In genomic region chrX:44306336-44306735, GRCh38 we compare ENCODE assay signal across 15 cellular contexts. TPM values are rescaled to one million over a fixed set of nuclear protein-coding genes. Genes with fewer than 3 reads are reported as not detected.
DNase-seq lines count a peak whose midpoint lies in the region; ATAC-seq, FAIRE-seq and TF ChIP-seq lines count a peak whose summit lies in the region.
"Had no signal": no experiment of that assay in that cellular context is flagged by ENCODE, and none has a peak within 500 bp of the region (broad histone marks: within the 10 kb centered on the region; RNA-seq: fewer than 3 reads in every experiment).

No MANE protein-coding gene starts in this region.

- H3K4me1 ChIP-seq in MM.1S (ENCODE audit: low read length) (no peaks in the 10 kb centered on the region), upper lobe of right lung (no peaks in the 10 kb centered on the region)
- H3K4me1 ChIP-seq in naive thymus-derived CD4-positive, alpha-beta T cell (ENCODE audit: control insufficient read depth in 2 of 2, insufficient read depth in 2 of 2, low read length in 2 of 2), result no peaks in the 10 kb centered on the region
- H3K4me1 ChIP-seq: SJSA1 had no signal

- intact Hi-C loops in naive thymus-derived CD4-positive, alpha-beta T cell (cut with micrococcal nuclease), result loop anchor here in 1 of 2 donors (5.0 to 10.0 kb wide), 2 partner anchors 36 to 192 kb away; partner anchors contain the start of gene EFHC2
- intact Hi-C loops in upper lobe of right lung (cut with DNase I), result no loop called here

- H3K4me1 Mint-ChIP-seq in naive thymus-derived CD4-positive, alpha-beta T cell, result peaks cover 0 to 7% (median under 1%) of the 10 kb centered on the region in 7 donors

- no peak overlapping the region for H3K27ac ChIP-seq in MM.1S (ENCODE audit: low read length)
- no peak overlapping the region for H3K27ac ChIP-seq in naive thymus-derived CD4-positive, alpha-beta T cell (ENCODE audit: low read depth, low read length)
- H3K27ac ChIP-seq in upper lobe of right lung, result no peak overlapping the region
- H3K27ac ChIP-seq: SJSA1, VCaP had no signal

- H3K27me3 Mint-ChIP-seq in naive thymus-derived CD4-positive, alpha-beta T cell, result no peaks in the 10 kb centered on the region
- H3K27me3 Mint-ChIP-seq: CD4-positive, alpha-beta memory T cell had no signal

- H3K27ac Mint-ChIP-seq in naive thymus-derived CD4-positive, alpha-beta T cell, result peak overlapping the region in 1 of 9 donors; percentile 62

- POLR2A ChIA-PET in HEK293T (lab: Yijun Ruan, JAX), result no interaction called here
- POLR2A ChIA-PET in naive thymus-derived CD4-positive, alpha-beta T cell (lab: Charles Lee), result no interaction called here

- H3K9me3 Mint-ChIP-seq in naive thymus-derived CD4-positive, alpha-beta T cell, result no peaks in the 10 kb centered on the region
- H3K9me3 Mint-ChIP-seq: CD4-positive, alpha-beta memory T cell had no signal

- DNase-seq in HEK293T (ENCODE audit: extremely low spot score) (peak; percentile 38), NCI-H2196 treated with DMSO at 0.1 percent for 48 hours (lab: John Stamatoyannopoulos, UW; ENCODE audit: unreplicated experiment) (peak; percentile 4), bronchial epithelial cell (ENCODE audit: low read depth) (peak; percentile 76), retinal pigment epithelial cell (ENCODE audit: low read depth) (peak; percentile 23), MM.1S (no peak), upper lobe of right lung (no peak)
- DNase-seq in activated CD4-positive, alpha-beta T cell treated with anti-CD3 and anti-CD28 coated beads, Interleukin-2, amount 50 U/mL, for 4 hours, result no peak
- no peak for DNase-seq in naive thymus-derived CD4-positive, alpha-beta T cell
- DNase-seq: aorta; CD4-positive, alpha-beta memory T cell; NCI-H2029 treated with DMSO at 0.1 percent for 48 hours; stimulated activated CD4-positive, alpha-beta T cell treated with anti-CD3 and anti-CD28 coated beads, Interleukin-2, amount 100 ng/mL, for 24 hours; stimulated activated naive CD4-positive, alpha-beta T cell had no signal

- H3K36me3 ChIP-seq in bronchial epithelial cell (ENCODE audit: control insufficient read depth, insufficient read depth, low read length), result no peaks in the 10 kb centered on the region
- no peaks in the 10 kb centered on the region for H3K36me3 ChIP-seq in MM.1S (replicated peaks; ENCODE audit: insufficient read depth, low read length)
- H3K36me3 ChIP-seq in naive thymus-derived CD4-positive, alpha-beta T cell (ENCODE audit: control insufficient read depth in 2 of 3, insufficient read depth in 3 of 3, low read length in 3 of 3), result no peaks in the 10 kb centered on the region
- no peaks in the 10 kb centered on the region for H3K36me3 ChIP-seq in upper lobe of right lung
- H3K36me3 ChIP-seq: SJSA1 had no signal

- H3K4me3 ChIP-seq in bronchial epithelial cell (ENCODE audit: low read depth, low read length), result no peak overlapping the region
- no peak overlapping the region for H3K4me3 ChIP-seq in retinal pigment epithelial cell (ENCODE audit: low read length)
- no peak overlapping the region for H3K4me3 ChIP-seq in MM.1S (ENCODE audit: low read length)
- no peak overlapping the region for H3K4me3 ChIP-seq in naive thymus-derived CD4-positive, alpha-beta T cell (ENCODE audit: low read length)
- no peak overlapping the region for H3K4me3 ChIP-seq in upper lobe of right lung
- H3K4me3 ChIP-seq: SJSA1 had no signal

- no peak for ATAC-seq in naive thymus-derived CD4-positive, alpha-beta T cell
- ATAC-seq in upper lobe of right lung, result no peak

- no peak overlapping the region for H2AFZ ChIP-seq in MM.1S (ENCODE audit: low read length)

- H3K79me2 ChIP-seq in MM.1S (ENCODE audit: low read length), result no peaks in the 10 kb centered on the region

- H3K9ac ChIP-seq in MM.1S (ENCODE audit: low read length), result no peak overlapping the region

- H3K4me3 Mint-ChIP-seq in naive thymus-derived CD4-positive, alpha-beta T cell, result no peak overlapping the region
- H3K4me3 Mint-ChIP-seq: CD4-positive, alpha-beta memory T cell had no signal

- H3K27me3 ChIP-seq in bronchial epithelial cell (ENCODE audit: control insufficient read depth, insufficient read depth, low read length), result no peaks in the 10 kb centered on the region
- no peaks in the 10 kb centered on the region for H3K27me3 ChIP-seq in MM.1S (replicated peaks; ENCODE audit: insufficient read depth, low read length)
- H3K27me3 ChIP-seq in naive thymus-derived CD4-positive, alpha-beta T cell (ENCODE audit: control insufficient read depth in 2 of 2, insufficient read depth in 2 of 2, low read length in 2 of 2), result no peaks in the 10 kb centered on the region
- H3K27me3 ChIP-seq in upper lobe of right lung, result no peaks in the 10 kb centered on the region
- H3K27me3 ChIP-seq: SJSA1 had no signal

- H3F3A ChIP-seq in MM.1S (ENCODE audit: insufficient read depth, low read length), result no peaks in the 10 kb centered on the region

- CTCF ChIA-PET in HEK293T (lab: Yijun Ruan, JAX), result no interaction called here
- CTCF ChIA-PET in naive thymus-derived CD4-positive, alpha-beta T cell (lab: Charles Lee), result interaction anchor here (1.4 kb wide), 1 partner anchor 61 kb away, joined by 3 read pairs; no protein-coding TSS in a partner anchor

- no peaks in the 10 kb centered on the region for H4K20me1 ChIP-seq in MM.1S (ENCODE audit: insufficient read depth, low read length)

- H3K4me2 ChIP-seq in MM.1S (ENCODE audit: low read depth, low read length), result no peak overlapping the region

- no peak for TF ChIP-seq CTCF in bronchial epithelial cell (IDR thresholded peaks at IDR 0.05; ENCODE audit: insufficient read depth, low read length, severe bottlenecking)
- no peak for TF ChIP-seq CTCF in retinal pigment epithelial cell (conservative IDR thresholded peaks at IDR 0.05; ENCODE audit: low read depth, low read length)
- TF ChIP-seq CTCF in MM.1S (IDR thresholded peaks at IDR 0.05; ENCODE audit: low read length), result no peak
- TF ChIP-seq CTCF in upper lobe of right lung (IDR thresholded peaks at IDR 0.05), result no peak

- no peak for FAIRE-seq in bronchial epithelial cell (lab: Jason Lieb, UNC)

- no peaks in the 10 kb centered on the region for H3K36me3 Mint-ChIP-seq in naive thymus-derived CD4-positive, alpha-beta T cell

- no peaks in the 10 kb centered on the region for H3K9me2 ChIP-seq in MM.1S (replicated peaks; ENCODE audit: insufficient read depth, low read length)

- H3K9me3 ChIP-seq in MM.1S (replicated peaks; ENCODE audit: insufficient read depth, low read length) (no peaks in the 10 kb centered on the region), upper lobe of right lung (no peaks in the 10 kb centered on the region)
- H3K9me3 ChIP-seq in naive thymus-derived CD4-positive, alpha-beta T cell (ENCODE audit: control insufficient read depth in 2 of 3, low read length in 3 of 3), result no peaks in the 10 kb centered on the region
- H3K9me3 ChIP-seq: SJSA1 had no signal

TF ChIP-seq in HEK293T, 16 proteins besides CTCF, POLR2A, EP300 and RAD21:
- TF ChIP-seq PKNOX1 (IDR thresholded peaks at IDR 0.05) (peak; percentile 12; the same call in 1 of the 2 replicates), HDGF (IDR thresholded peaks at IDR 0.05; ENCODE audit: borderline replicate concordance) (no peak)

RNA-seq across cellular contexts. Expression of gene EFHC2, which starts 37.1 kb away (rescaled TPM):
- under 0.01 TPM in 1 of 2 replicates, not detected in the other for total RNA-seq in bronchial epithelial cell
- total RNA-seq in naive thymus-derived CD4-positive, alpha-beta T cell, result 1 to 10 TPM in 4 of 5 experiments, under 1 TPM in 1; 0.31 to 2.8 (median 1.7) TPM
- 1 to 10 TPM; 2.1 to 3.3 TPM for polyA plus RNA-seq in naive thymus-derived CD4-positive, alpha-beta T cell
- total RNA-seq in upper lobe of right lung, result 0.17 TPM
- total RNA-seq: SJSA1 had no signal

Comparison
In these comparisons a context has a peak if more than half of its experiments do, and no peak if none do; other contexts are left out.
1. DNase-seq: peak in HEK293T (single experiment), NCI-H2196 treated with DMSO at 0.1 percent for 48 hours (single experiment), bronchial epithelial cell (single experiment) and retinal pigment epithelial cell (single experiment); none in activated CD4-positive, alpha-beta T cell treated with anti-CD3 and anti-CD28 coated beads, Interleukin-2, amount 50 U/mL, for 4 hours (0 of 2), MM.1S (single experiment), naive thymus-derived CD4-positive, alpha-beta T cell (0 of 9) and upper lobe of right lung (single experiment).